In genomic region chr4:187433141-187433540, GRCh38 we compare ENCODE assay signal across 7 cellular contexts.
"Had no signal": no experiment of that assay in that cellular context is flagged by ENCODE, and none has a peak within 500 bp of the region (broad histone marks: within the 10 kb centered on the region; RNA-seq: fewer than 3 reads in every experiment).

No MANE protein-coding gene starts in this region.

- H3K27ac ChIP-seq: GM23248 had no signal

- DNase-seq: GM23248, GOT3, H7, HFFc6 had no signal

- ATAC-seq: HCT116, HepG2 had no signal

- H3K4me1 ChIP-seq: HAP-1 had no signal
